1 cellular context compared by ENCODE assay signal in the genomic region with DNA sequence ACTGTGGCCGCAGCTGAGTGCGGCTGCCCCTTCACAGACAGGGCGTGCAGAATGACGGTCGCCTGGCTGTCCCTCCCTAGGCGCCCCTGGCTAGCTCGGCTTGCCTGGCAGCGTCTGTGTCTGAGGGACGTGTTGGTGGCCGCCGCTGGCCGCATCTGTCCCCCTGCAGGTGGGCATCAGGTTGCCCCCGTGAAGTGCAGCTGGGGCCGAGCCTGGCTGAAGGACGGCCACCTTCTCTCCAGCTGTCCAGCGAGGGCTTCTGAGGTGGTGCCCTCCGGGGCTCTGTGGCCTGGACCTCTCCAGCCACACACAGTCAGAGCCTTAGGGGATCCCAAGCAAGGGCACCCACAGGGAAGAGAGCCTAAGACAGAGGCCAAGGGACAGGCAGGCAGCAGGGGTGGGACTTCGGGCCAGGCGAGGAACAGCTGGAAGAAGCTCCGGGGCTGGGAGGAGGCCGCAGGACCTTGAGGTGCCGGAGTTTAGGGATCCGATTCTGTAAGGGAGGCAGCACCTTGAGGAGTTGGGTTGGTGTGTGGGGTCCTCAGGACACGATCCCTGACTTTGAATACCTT.
TF ChIP-seq lines count a peak whose summit lies in the region.

No MANE protein-coding gene starts in this region.

TF ChIP-seq in GM23338, 12 proteins besides CTCF, POLR2A, EP300 and RAD21 (continued from another document):
- TF ChIP-seq, protein P1, sequence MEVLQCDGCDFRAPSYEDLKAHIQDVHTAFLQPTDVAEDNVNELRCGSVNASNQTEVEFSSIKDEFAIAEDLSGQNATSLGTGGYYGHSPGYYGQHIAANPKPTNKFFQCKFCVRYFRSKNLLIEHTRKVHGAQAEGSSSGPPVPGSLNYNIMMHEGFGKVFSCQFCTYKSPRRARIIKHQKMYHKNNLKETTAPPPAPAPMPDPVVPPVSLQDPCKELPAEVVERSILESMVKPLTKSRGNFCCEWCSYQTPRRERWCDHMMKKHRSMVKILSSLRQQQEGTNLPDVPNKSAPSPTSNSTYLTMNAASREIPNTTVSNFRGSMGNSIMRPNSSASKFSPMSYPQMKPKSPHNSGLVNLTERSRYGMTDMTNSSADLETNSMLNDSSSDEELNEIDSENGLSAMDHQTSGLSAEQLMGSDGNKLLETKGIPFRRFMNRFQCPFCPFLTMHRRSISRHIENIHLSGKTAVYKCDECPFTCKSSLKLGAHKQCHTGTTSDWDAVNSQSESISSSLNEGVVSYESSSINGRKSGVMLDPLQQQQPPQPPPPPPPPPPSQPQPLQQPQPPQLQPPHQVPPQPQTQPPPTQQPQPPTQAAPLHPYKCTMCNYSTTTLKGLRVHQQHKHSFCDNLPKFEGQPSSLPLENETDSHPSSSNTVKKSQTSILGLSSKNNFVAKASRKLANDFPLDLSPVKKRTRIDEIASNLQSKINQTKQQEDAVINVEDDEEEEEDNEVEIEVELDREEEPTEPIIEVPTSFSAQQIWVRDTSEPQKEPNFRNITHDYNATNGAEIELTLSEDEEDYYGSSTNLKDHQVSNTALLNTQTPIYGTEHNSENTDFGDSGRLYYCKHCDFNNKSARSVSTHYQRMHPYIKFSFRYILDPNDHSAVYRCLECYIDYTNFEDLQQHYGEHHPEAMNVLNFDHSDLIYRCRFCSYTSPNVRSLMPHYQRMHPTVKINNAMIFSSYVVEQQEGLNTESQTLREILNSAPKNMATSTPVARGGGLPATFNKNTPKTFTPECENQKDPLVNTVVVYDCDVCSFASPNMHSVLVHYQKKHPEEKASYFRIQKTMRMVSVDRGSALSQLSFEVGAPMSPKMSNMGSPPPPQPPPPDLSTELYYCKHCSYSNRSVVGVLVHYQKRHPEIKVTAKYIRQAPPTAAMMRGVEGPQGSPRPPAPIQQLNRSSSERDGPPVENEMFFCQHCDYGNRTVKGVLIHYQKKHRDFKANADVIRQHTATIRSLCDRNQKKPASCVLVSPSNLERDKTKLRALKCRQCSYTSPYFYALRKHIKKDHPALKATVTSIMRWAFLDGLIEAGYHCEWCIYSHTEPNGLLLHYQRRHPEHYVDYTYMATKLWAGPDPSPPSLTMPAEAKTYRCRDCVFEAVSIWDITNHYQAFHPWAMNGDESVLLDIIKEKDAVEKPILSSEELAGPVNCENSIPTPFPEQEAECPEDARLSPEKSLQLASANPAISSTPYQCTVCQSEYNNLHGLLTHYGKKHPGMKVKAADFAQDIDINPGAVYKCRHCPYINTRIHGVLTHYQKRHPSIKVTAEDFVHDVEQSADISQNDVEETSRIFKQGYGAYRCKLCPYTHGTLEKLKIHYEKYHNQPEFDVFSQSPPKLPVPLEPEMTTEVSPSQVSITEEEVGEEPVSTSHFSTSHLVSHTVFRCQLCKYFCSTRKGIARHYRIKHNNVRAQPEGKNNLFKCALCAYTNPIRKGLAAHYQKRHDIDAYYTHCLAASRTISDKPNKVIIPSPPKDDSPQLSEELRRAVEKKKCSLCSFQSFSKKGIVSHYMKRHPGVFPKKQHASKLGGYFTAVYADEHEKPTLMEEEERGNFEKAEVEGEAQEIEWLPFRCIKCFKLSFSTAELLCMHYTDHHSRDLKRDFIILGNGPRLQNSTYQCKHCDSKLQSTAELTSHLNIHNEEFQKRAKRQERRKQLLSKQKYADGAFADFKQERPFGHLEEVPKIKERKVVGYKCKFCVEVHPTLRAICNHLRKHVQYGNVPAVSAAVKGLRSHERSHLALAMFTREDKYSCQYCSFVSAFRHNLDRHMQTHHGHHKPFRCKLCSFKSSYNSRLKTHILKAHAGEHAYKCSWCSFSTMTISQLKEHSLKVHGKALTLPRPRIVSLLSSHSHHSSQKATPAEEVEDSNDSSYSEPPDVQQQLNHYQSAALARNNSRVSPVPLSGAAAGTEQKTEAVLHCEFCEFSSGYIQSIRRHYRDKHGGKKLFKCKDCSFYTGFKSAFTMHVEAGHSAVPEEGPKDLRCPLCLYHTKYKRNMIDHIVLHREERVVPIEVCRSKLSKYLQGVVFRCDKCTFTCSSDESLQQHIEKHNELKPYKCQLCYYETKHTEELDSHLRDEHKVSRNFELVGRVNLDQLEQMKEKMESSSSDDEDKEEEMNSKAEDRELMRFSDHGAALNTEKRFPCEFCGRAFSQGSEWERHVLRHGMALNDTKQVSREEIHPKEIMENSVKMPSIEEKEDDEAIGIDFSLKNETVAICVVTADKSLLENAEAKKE (CRISPR knock-in tag; IDR thresholded peaks at IDR 0.05), result no peak
- TF ChIP-seq JUNB (IDR thresholded peaks at IDR 0.05; ENCODE audit: unreplicated experiment) (no peak), ZNF114 (CRISPR knock-in tag; IDR thresholded peaks at IDR 0.05) (no peak), CREB1 (CRISPR knock-in tag; IDR thresholded peaks at IDR 0.05; ENCODE audit: low read depth) (no peak), POLR2AphosphoS5 (IDR thresholded peaks at IDR 0.05; ENCODE audit: low read depth) (no peak)
- TF ChIP-seq, protein P2, sequence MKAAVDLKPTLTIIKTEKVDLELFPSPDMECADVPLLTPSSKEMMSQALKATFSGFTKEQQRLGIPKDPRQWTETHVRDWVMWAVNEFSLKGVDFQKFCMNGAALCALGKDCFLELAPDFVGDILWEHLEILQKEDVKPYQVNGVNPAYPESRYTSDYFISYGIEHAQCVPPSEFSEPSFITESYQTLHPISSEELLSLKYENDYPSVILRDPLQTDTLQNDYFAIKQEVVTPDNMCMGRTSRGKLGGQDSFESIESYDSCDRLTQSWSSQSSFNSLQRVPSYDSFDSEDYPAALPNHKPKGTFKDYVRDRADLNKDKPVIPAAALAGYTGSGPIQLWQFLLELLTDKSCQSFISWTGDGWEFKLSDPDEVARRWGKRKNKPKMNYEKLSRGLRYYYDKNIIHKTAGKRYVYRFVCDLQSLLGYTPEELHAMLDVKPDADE (IDR thresholded peaks at IDR 0.05), result no peak
